ENCODE assay signal across 20 cellular contexts in the genomic region with DNA sequence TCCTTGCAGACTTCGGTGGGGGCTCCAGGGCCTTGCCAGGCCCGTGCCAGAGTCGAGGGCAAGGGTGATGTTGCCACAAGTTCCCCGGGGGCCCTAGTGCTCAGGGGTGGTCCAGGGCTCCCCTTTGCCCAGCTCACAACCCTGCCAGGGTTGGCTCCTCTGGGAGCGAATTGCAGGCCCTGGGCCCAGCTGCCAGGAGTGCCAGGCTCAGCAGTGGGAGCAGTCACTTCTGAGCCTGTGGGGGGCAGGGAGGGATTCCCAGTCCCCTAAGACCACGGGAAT. TPM values are rescaled to one million over a fixed set of nuclear protein-coding genes. Genes with fewer than 3 reads are reported as not detected.
DNase-seq lines count a peak whose midpoint lies in the region; ATAC-seq and TF ChIP-seq lines count a peak whose summit lies in the region.
"Had no signal": no experiment of that assay in that cellular context is flagged by ENCODE, and none has a peak within 500 bp of the region (broad histone marks: within the 10 kb centered on the region; RNA-seq: fewer than 3 reads in every experiment).

No MANE protein-coding gene starts in this region.

- peak; percentile 69 for DNase-seq in coronary artery (ENCODE audit: low spot score)
- no peak for DNase-seq in mesendoderm
- peak; percentile 58 for DNase-seq in spleen
- no peak for DNase-seq in GM13976 (ENCODE audit: low spot score)
- DNase-seq in NCI-H1092 treated with DMSO at 0.1 percent for 48 hours (lab: John Stamatoyannopoulos, UW) = no peak
- DNase-seq: ACHN, AML-193, Calu3, DND-41, EL, KBM-7 had no signal

- H3K9me3 ChIP-seq in spleen = no peaks in the 10 kb centered on the region

- no peaks in the 10 kb centered on the region for H3K79me2 ChIP-seq in mesendoderm (ENCODE audit: control insufficient read depth, insufficient read depth, low read length)

- no peak for TF ChIP-seq POLR2A in spleen (IDR thresholded peaks at IDR 0.05)

- no peak for TF ChIP-seq CTCF in coronary artery (IDR thresholded peaks at IDR 0.05)
- no peak for TF ChIP-seq CTCF in spleen (IDR thresholded peaks at IDR 0.05 in 8 of 11, conservative IDR thresholded peaks at IDR 0.05 in 3 of 11)
- no peak for TF ChIP-seq CTCF in GM13976 (IDR thresholded peaks at IDR 0.05; ENCODE audit: borderline replicate concordance, control extremely low read depth, extremely low read depth, insufficient read depth, missing control alignments)

- no peaks in the 10 kb centered on the region for H3K27me3 ChIP-seq in mesendoderm (ENCODE audit: insufficient read depth, low read length, poor library complexity)
- H3K27me3 ChIP-seq in spleen (replicated peaks in 1 of 7) = no peaks in the 10 kb centered on the region

- ATAC-seq in GM21367 (IDR thresholded peaks at IDR 0.05; ENCODE audit: unreplicated experiment) = no peak
- no peak for ATAC-seq in HG02763 (IDR thresholded peaks at IDR 0.05; ENCODE audit: unreplicated experiment)
- ATAC-seq: CD8-positive, alpha-beta T cell; GM23338; HepG2 had no signal

- no peak overlapping the region for H3K4me2 ChIP-seq in mesendoderm (ENCODE audit: low read length)
- H3K4me2 ChIP-seq: GM23338 had no signal

- no peaks in the 10 kb centered on the region for H3K36me3 ChIP-seq in mesendoderm (ENCODE audit: control insufficient read depth, insufficient read depth, low read length)
- no peaks in the 10 kb centered on the region for H3K36me3 ChIP-seq in spleen

- WGBS in mesendoderm (ENCODE audit: extremely low coverage, insufficient coverage, low lambda C conversion rate) = no CpG with 5 or more reads among the region's 6 CpGs
- WGBS in spleen, 5 donors = 77 to 90% (median 82%) methylated on average over 2 to 6 of the region's 6 CpGs

- H2AK5ac ChIP-seq in mesendoderm (ENCODE audit: low read length) = no peak overlapping the region

- no peak overlapping the region for H4K8ac ChIP-seq in mesendoderm (ENCODE audit: low read depth, low read length)

- no peak overlapping the region for H3K9ac ChIP-seq in mesendoderm (ENCODE audit: low read length)

- peak overlapping the region; percentile 57 for H3K23ac ChIP-seq in mesendoderm (ENCODE audit: low read length)

- H2BK120ac ChIP-seq in mesendoderm (ENCODE audit: low read depth, low read length) = no peak overlapping the region

- H3K56ac ChIP-seq in mesendoderm (ENCODE audit: low read length) = no peak overlapping the region

- in situ Hi-C loops in GM13976 (cut with MboI; ENCODE audit: low sequenced_read_pairs, unreplicated experiment) = no loop called here

- H3K18ac ChIP-seq in mesendoderm (ENCODE audit: low read length) = no peak overlapping the region

- no peak overlapping the region for H3K4me3 ChIP-seq in coronary artery
- no peak overlapping the region for H3K4me3 ChIP-seq in mesendoderm (ENCODE audit: low read length)
- no peak overlapping the region for H3K4me3 ChIP-seq in spleen
- H3K4me3 ChIP-seq: GM23338 had no signal

- H3K4ac ChIP-seq in mesendoderm (ENCODE audit: low read depth, low read length) = no peak overlapping the region

- no peak overlapping the region for H2BK15ac ChIP-seq in mesendoderm (replicated peaks; ENCODE audit: low read depth)

- no peaks in the 10 kb centered on the region for H3K79me1 ChIP-seq in mesendoderm (ENCODE audit: low read length)

- H3K4me1 ChIP-seq in mesendoderm (ENCODE audit: control insufficient read depth, low read depth, low read length) (peaks cover 7% of the 10 kb centered on the region), spleen (no peaks in the 10 kb centered on the region)

- intact Hi-C loops in spleen (cut with DNase I; ENCODE audit: low total_unique reads) = no loop called here

- H3K27ac ChIP-seq in coronary artery (no peak overlapping the region), mesendoderm (ENCODE audit: low read depth, low read length) (no peak overlapping the region), spleen (no peak overlapping the region)

- H4K5ac ChIP-seq in mesendoderm (ENCODE audit: low read length) = no peak overlapping the region

- no peak overlapping the region for H2BK5ac ChIP-seq in mesendoderm (ENCODE audit: low read length)

RNA-seq across cellular contexts. Expression of a gene that starts 43.8 kb away (rescaled TPM):
- polyA plus RNA-seq in mesendoderm (2013, experiment 1 of 2) = 8.9 TPM
- polyA plus RNA-seq in mesendoderm (2013, experiment 2 of 2) = 8.5 TPM
- total RNA-seq in spleen = 1 to 10 TPM in 1 of 7 donors, under 1 TPM in 4, not detected in 2; 0.17 to 1.2 (median 0.38) TPM
- polyA plus RNA-seq in spleen = under 1 TPM in 2 of 3 donors, not detected in 1; 0.03 to 0.11 TPM
- total RNA-seq: Calu3, G401, HepG2 had no signal
- polyA plus RNA-seq: BJ, CD14-positive monocyte, HepG2, IgD-negative memory B cell had no signal

Comparison
In these comparisons a context has a peak if more than half of its experiments do, and no peak if none do; other contexts are left out.
1. DNase-seq: peak in coronary artery (single experiment) and spleen (single experiment); none in mesendoderm (single experiment), GM13976 (single experiment) and NCI-H1092 treated with DMSO at 0.1 percent for 48 hours (single experiment).